8 cellular contexts compared by ENCODE assay signal in genomic region chr13:74134226-74134776, GRCh38. TPM values are rescaled to one million over a fixed set of nuclear protein-coding genes. Genes with fewer than 3 reads are reported as not detected.
A peak's percentile ranks its signal among the peaks of the same experiment; 100 is the strongest.
DNase-seq lines count a peak whose midpoint lies in the region; ATAC-seq lines count a peak whose summit lies in the region.

Gene KLF12, minus strand, starts transcription at chr13:74134404.

- H3K27me3 ChIP-seq in NT2/D1 (ENCODE audit: insufficient read depth, insufficient read length), result peaks cover 19% of the 10 kb centered on the region
- H3K27me3 ChIP-seq in mucosa of rectum (ENCODE audit: control insufficient read depth in 2 of 2, insufficient read depth in 2 of 2, low read length in 2 of 2), result no peaks in the 10 kb centered on the region

- H3K9me3 ChIP-seq in NT2/D1 (ENCODE audit: insufficient read depth, low read length) (no peaks in the 10 kb centered on the region), mucosa of rectum (ENCODE audit: control insufficient read depth in 2 of 2, low read length in 2 of 2) (no peaks in the 10 kb centered on the region)

- H3K9ac ChIP-seq in NT2/D1 (ENCODE audit: insufficient read length, low read depth), result peak within 1 kb of the TSS; percentile 79
- H3K9ac ChIP-seq in mucosa of rectum (ENCODE audit: low read depth in 1 of 2, low read length in 2 of 2), result peak within 1 kb of the TSS; percentile 80 to 83

- H3K36me3 ChIP-seq in NT2/D1 (ENCODE audit: insufficient read depth, insufficient read length, low read length) (no peaks in the 10 kb centered on the region), mucosa of rectum (ENCODE audit: control insufficient read depth in 2 of 2, insufficient read depth in 2 of 2, low read length in 2 of 2) (no peaks in the 10 kb centered on the region)

- peak; percentile 96 for DNase-seq in COR-L47 (lab: John Stamatoyannopoulos, UW)
- peak; percentile 93 for DNase-seq in HT-29 (ENCODE audit: low spot score)
- DNase-seq in NT2/D1 (ENCODE audit: low read depth, low spot score), result peak; percentile 80
- DNase-seq in activated CD8-positive, alpha-beta memory T cell treated with anti-CD3 and anti-CD28 coated beads, Interleukin-2, amount 50 U/mL, for 24 hours (ENCODE audit: extremely low read depth), result peak; percentile 86
- DNase-seq in epidermal melanocyte (ENCODE audit: insufficient read length, low spot score), result peak; percentile 51
- peak; percentile 75 to 92 for DNase-seq in stimulated activated CD8-positive, alpha-beta memory T cell treated with anti-CD3 and anti-CD28 coated beads, Interleukin-4, amount 100 ng/mL, for 4 hours (ENCODE audit: low read depth in 2 of 2, low spot score in 1 of 2)

- ATAC-seq in GM21367 (IDR thresholded peaks at IDR 0.05; ENCODE audit: unreplicated experiment), result peak; percentile 61

- peak within 1 kb of the TSS; percentile 86 to 96 for H3K27ac ChIP-seq in mucosa of rectum (ENCODE audit: low read depth in 2 of 2, low read length in 2 of 2)

- H3K4me3 ChIP-seq in NT2/D1 (ENCODE audit: insufficient read length, low read depth) (peak within 1 kb of the TSS; percentile 63), mucosa of rectum (ENCODE audit: low read length in 2 of 2) (peak within 1 kb of the TSS; percentile 87)

- H3K4me1 ChIP-seq in NT2/D1 (ENCODE audit: insufficient read depth, insufficient read length) (no peaks in the 10 kb centered on the region), mucosa of rectum (ENCODE audit: control insufficient read depth in 2 of 2, insufficient read depth in 2 of 2, low read length in 2 of 2) (peaks cover 13 to 21% of the 10 kb centered on the region in 2 donors)

RNA-seq across cellular contexts. Expression of gene KLF12, which starts in this region (rescaled TPM):
- 5.1 and 5.7 TPM in 2 replicates for total RNA-seq in HT-29 (2014; rRNA removed; shearing (Covaris generic))

Comparison
In these comparisons a context has a peak if more than half of its experiments do, and no peak if none do; other contexts are left out.
1. Peak in every context shown above with its lines: DNase-seq, ATAC-seq, H3K4me3 ChIP-seq and H3K27ac ChIP-seq.